Comparison of ENCODE assay signal across 15 cellular contexts in genomic region chr6:93017213-93017612, GRCh38.
DNase-seq lines count a peak whose midpoint lies in the region; ATAC-seq, FAIRE-seq and TF ChIP-seq lines count a peak whose summit lies in the region.
"Had no signal": no experiment of that assay in that cellular context is flagged by ENCODE, and none has a peak within 500 bp of the region (broad histone marks: within the 10 kb centered on the region; RNA-seq: fewer than 3 reads in every experiment).

No MANE protein-coding gene starts in this region.

- no peak for FAIRE-seq in HepG2 (lab: Jason Lieb, UNC)
- FAIRE-seq: K562 had no signal

- H3K36me3 ChIP-seq in HepG2 (replicated peaks in 1 of 2; ENCODE audit: control insufficient read depth in 1 of 2, insufficient read depth in 2 of 2, low read length in 2 of 2) (no peaks in the 10 kb centered on the region), right lobe of liver (no peaks in the 10 kb centered on the region)
- H3K36me3 ChIP-seq: prostate gland, upper lobe of left lung had no signal

- no peak for ATAC-seq in HepG2
- ATAC-seq in right lobe of liver = no peak
- ATAC-seq: K562, mucosa of descending colon had no signal

- WGBS in HepG2 (ENCODE audit: low lambda C conversion rate) = 0% methylated on average over 1 of the region's 2 CpGs
- WGBS in right lobe of liver (ENCODE audit: insufficient coverage, low coverage, low lambda C conversion rate, missing lambda C conversion rate) = 24% methylated on average over 2 of the region's 2 CpGs

- POLR2A ChIA-PET in HepG2 (lab: Yijun Ruan, JAX) = no interaction called here

- H3K4me3 ChIP-seq in HepG2 (replicated peaks in 1 of 3; ENCODE audit: insufficient read depth in 1 of 3, low read depth in 2 of 3, low read length in 3 of 3) (no peak overlapping the region), right lobe of liver (no peak overlapping the region)
- H3K4me3 ChIP-seq: K562, mucosa of descending colon, prostate gland, upper lobe of left lung had no signal

- peaks cover 17% of the 10 kb centered on the region for H3K4me1 Mint-ChIP-seq in glutamatergic neuron (ENCODE audit: low read depth, unreplicated experiment)

- TF ChIP-seq EP300 in HepG2 (IDR thresholded peaks at IDR 0.05; ENCODE audit: low read depth in 2 of 2, low read length in 2 of 2) (no peak), HepG2 (CRISPR knock-in tag; IDR thresholded peaks at IDR 0.05; ENCODE audit: borderline replicate concordance) (no peak)

- CTCF ChIA-PET in HepG2 (lab: Yijun Ruan, JAX; ENCODE audit: low intra/inter-chr PET ratio, low total read pairs) = no interaction called here

- no peak for TF ChIP-seq RAD21 in HepG2 (CRISPR knock-in tag; IDR thresholded peaks at IDR 0.05)

- H3K27me3 ChIP-seq in HepG2 (ENCODE audit: control insufficient read depth in 1 of 2, insufficient read depth in 2 of 2, low read length in 2 of 2) (no peaks in the 10 kb centered on the region; a peak in 1 of 5 replicates), right lobe of liver (no peaks in the 10 kb centered on the region)
- H3K27me3 ChIP-seq: upper lobe of left lung had no signal

- H2AFZ ChIP-seq in HepG2 (ENCODE audit: low read length) = no peak overlapping the region

- H3K36me3 Mint-ChIP-seq in glutamatergic neuron (ENCODE audit: unreplicated experiment) = no peaks in the 10 kb centered on the region

- no peaks in the 10 kb centered on the region for H3K9me3 ChIP-seq in HepG2 (ENCODE audit: low read length)
- H3K9me3 ChIP-seq in right lobe of liver = no peaks in the 10 kb centered on the region
- H3K9me3 ChIP-seq: mucosa of descending colon, prostate gland, upper lobe of left lung had no signal

- no peaks in the 10 kb centered on the region for H3K79me2 ChIP-seq in HepG2 (ENCODE audit: insufficient read depth, low read length)

- intact Hi-C loops in HepG2 (cut with micrococcal nuclease; ENCODE audit: unreplicated experiment) (loop anchor here (2.0 kb wide), 1 partner anchor 206 kb away; no protein-coding TSS in a partner anchor), right lobe of liver (cut with DNase I) (no loop called here)

- in situ Hi-C loops in HepG2 (cut with HindIII; ENCODE audit: extremely low pct_ligation_motif_present, low pct_unique_long_range_greater_than_20kb) = no loop called here
- in situ Hi-C loops in SK-MEL-5 (cut with HindIII; ENCODE audit: low pct_unique_long_range_greater_than_20kb, low sequenced_read_pairs) = no loop called here

- H3K9me3 Mint-ChIP-seq in glutamatergic neuron (ENCODE audit: unreplicated experiment) = peaks cover 3% of the 10 kb centered on the region

- H3K4me2 ChIP-seq in HepG2 (ENCODE audit: low read depth, low read length) = no peak overlapping the region

- no peak overlapping the region for H3K27ac ChIP-seq in HepG2 (ENCODE audit: extremely low read length, insufficient read depth, low read length)
- H3K27ac ChIP-seq in right lobe of liver = no peak overlapping the region
- H3K27ac ChIP-seq: prostate gland, upper lobe of left lung had no signal

- TF ChIP-seq POLR2A in HepG2 (IDR thresholded peaks at IDR 0.05; ENCODE audit: insufficient read depth in 1 of 2, low read depth in 2 of 2, low read length in 2 of 2) (no peak), right lobe of liver (IDR thresholded peaks at IDR 0.05) (no peak)

- TF ChIP-seq CTCF in HepG2 (CRISPR knock-in tag; IDR thresholded peaks at IDR 0.05) = no peak
- no peak for TF ChIP-seq CTCF in right lobe of liver (IDR thresholded peaks at IDR 0.05)
- TF ChIP-seq CTCF in glutamatergic neuron (IDR thresholded peaks at IDR 0.05; ENCODE audit: partially characterized antibody, unreplicated experiment) = no peak

- no TSS peak for BruUV-seq in HepG2 (replicated peaks; lab: Mats Ljungman, UMichigan)

- H3K27ac Mint-ChIP-seq in glutamatergic neuron (ENCODE audit: unreplicated experiment) = no peak overlapping the region

- H3K4me3 Mint-ChIP-seq in glutamatergic neuron (ENCODE audit: unreplicated experiment) = no peak overlapping the region

- H3K4me1 ChIP-seq in HepG2 (ENCODE audit: insufficient read depth, low read length) (no peaks in the 10 kb centered on the region), right lobe of liver (no peaks in the 10 kb centered on the region)
- H3K4me1 ChIP-seq: prostate gland, upper lobe of left lung had no signal

- no peak overlapping the region for H3K9ac ChIP-seq in HepG2 (ENCODE audit: insufficient read depth, low read depth, low read length)

- no peaks in the 10 kb centered on the region for H4K20me1 ChIP-seq in HepG2 (ENCODE audit: insufficient read depth, low read length)

- H3K27me3 Mint-ChIP-seq in glutamatergic neuron (ENCODE audit: unreplicated experiment) = peaks cover 4% of the 10 kb centered on the region

- DNase-seq in HepG2 (ENCODE audit: low spot score) = peak; percentile 2
- DNase-seq in right lobe of liver = no peak
- peak; percentile 65 for DNase-seq in SK-MEL-5 (ENCODE audit: low read depth, low spot score)
- peak; percentile 17 for DNase-seq in glutamatergic neuron
- no peak for DNase-seq in NCI-H2196 treated with DMSO at 0.1 percent for 48 hours (lab: John Stamatoyannopoulos, UW; ENCODE audit: unreplicated experiment)
- no peak for DNase-seq in activated T-cell treated with anti-CD3 and anti-CD28 coated beads, Interleukin-2, amount 50 U/mL, for 1 hour
- DNase-seq in kidney glomerular epithelial cell (lab: John Stamatoyannopoulos, UW) = no peak
- DNase-seq in NCI-H146 (lab: John Stamatoyannopoulos, UW) = no peak
- DNase-seq: activated CD4-positive, alpha-beta T cell treated with anti-CD3 and anti-CD28 coated beads for 4 hours; amniotic stem cell; mucosa of descending colon; NCI-H1930; upper lobe of left lung had no signal

TF ChIP-seq in HepG2, 621 proteins besides CTCF, POLR2A, EP300 and RAD21 (continues in another document):
- TF ChIP-seq THAP7 (CRISPR knock-in tag; IDR thresholded peaks at IDR 0.05) (no peak), ZNF800 (CRISPR knock-in tag; IDR thresholded peaks at IDR 0.05) (no peak), NCOA1 (CRISPR knock-in tag; IDR thresholded peaks at IDR 0.05) (no peak), RAD51 (IDR thresholded peaks at IDR 0.05; ENCODE audit: borderline replicate concordance) (no peak), ZNF563 (CRISPR knock-in tag; IDR thresholded peaks at IDR 0.05) (no peak), ARID3A (IDR thresholded peaks at IDR 0.05; ENCODE audit: low read depth, low read length) (no peak), MAZ (IDR thresholded peaks at IDR 0.05; ENCODE audit: borderline replicate concordance, low read depth, low read length) (no peak), MAZ (CRISPR knock-in tag; IDR thresholded peaks at IDR 0.05; ENCODE audit: low read depth) (no peak), ZNF280D (CRISPR knock-in tag; IDR thresholded peaks at IDR 0.05) (no peak)

Comparison
In these comparisons a context has a peak if more than half of its experiments do, and no peak if none do; other contexts are left out.
1. DNase-seq: peak in HepG2 (single experiment), SK-MEL-5 (single experiment) and glutamatergic neuron (single experiment); none in right lobe of liver (0 of 3), NCI-H2196 treated with DMSO at 0.1 percent for 48 hours (single experiment), activated T-cell treated with anti-CD3 and anti-CD28 coated beads, Interleukin-2, amount 50 U/mL, for 1 hour (single experiment), kidney glomerular epithelial cell (single experiment) and NCI-H146 (single experiment).